Comparison of ENCODE assay signal across 1 cellular context in the genomic region with DNA sequence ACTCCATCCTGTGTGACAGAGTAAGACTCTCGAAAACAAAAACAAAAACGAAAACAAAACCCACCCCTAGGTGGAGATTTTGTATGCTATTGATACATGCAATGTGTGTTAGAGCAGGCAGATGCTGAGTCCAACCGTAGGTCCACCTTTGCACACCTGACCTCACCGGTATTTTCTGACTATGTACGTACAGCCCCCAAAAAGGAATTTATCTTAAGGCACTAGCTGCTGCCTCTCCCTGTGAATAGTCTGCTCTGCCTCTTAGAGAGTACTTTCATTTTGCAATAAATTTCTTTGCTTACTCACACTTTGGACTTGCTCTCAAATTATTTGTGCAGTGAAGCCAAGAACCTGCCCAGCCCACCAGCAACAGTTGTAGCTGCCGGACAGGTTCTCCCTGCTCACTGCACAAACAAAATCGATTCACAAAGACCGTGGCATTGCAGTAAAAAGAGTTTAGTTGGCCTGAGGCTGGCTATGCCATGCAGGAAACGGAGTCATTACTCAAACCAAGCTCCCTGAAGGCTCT.
TF ChIP-seq lines count a peak whose summit lies in the region.

No MANE protein-coding gene starts in this region.

TF ChIP-seq in Ishikawa, 13 proteins besides CTCF, POLR2A, EP300 and RAD21 (continued from another document):
- TF ChIP-seq, protein P1, sequence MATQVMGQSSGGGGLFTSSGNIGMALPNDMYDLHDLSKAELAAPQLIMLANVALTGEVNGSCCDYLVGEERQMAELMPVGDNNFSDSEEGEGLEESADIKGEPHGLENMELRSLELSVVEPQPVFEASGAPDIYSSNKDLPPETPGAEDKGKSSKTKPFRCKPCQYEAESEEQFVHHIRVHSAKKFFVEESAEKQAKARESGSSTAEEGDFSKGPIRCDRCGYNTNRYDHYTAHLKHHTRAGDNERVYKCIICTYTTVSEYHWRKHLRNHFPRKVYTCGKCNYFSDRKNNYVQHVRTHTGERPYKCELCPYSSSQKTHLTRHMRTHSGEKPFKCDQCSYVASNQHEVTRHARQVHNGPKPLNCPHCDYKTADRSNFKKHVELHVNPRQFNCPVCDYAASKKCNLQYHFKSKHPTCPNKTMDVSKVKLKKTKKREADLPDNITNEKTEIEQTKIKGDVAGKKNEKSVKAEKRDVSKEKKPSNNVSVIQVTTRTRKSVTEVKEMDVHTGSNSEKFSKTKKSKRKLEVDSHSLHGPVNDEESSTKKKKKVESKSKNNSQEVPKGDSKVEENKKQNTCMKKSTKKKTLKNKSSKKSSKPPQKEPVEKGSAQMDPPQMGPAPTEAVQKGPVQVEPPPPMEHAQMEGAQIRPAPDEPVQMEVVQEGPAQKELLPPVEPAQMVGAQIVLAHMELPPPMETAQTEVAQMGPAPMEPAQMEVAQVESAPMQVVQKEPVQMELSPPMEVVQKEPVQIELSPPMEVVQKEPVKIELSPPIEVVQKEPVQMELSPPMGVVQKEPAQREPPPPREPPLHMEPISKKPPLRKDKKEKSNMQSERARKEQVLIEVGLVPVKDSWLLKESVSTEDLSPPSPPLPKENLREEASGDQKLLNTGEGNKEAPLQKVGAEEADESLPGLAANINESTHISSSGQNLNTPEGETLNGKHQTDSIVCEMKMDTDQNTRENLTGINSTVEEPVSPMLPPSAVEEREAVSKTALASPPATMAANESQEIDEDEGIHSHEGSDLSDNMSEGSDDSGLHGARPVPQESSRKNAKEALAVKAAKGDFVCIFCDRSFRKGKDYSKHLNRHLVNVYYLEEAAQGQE (IDR thresholded peaks at IDR 0.05; ENCODE audit: low read depth) = no peak
- TF ChIP-seq, protein P2, sequence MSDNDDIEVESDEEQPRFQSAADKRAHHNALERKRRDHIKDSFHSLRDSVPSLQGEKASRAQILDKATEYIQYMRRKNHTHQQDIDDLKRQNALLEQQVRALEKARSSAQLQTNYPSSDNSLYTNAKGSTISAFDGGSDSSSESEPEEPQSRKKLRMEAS (IDR thresholded peaks at IDR 0.05) = peak; percentile 52
- TF ChIP-seq NFIC (IDR thresholded peaks at IDR 0.05) (peak; percentile 88), TEAD4 (IDR thresholded peaks at IDR 0.05) (peak; percentile 52; the same call in 1 of the 2 replicates), EGR1 (IDR thresholded peaks at IDR 0.05) (no peak), ZBTB7A (IDR thresholded peaks at IDR 0.05; ENCODE audit: low read depth) (no peak)
